ENCODE assay signal across 34 cellular contexts in genomic region chr2:188576657-188577056, GRCh38.
DNase-seq lines count a peak whose midpoint lies in the region; ATAC-seq and TF ChIP-seq lines count a peak whose summit lies in the region.
"Had no signal": no experiment of that assay in that cellular context is flagged by ENCODE, and none has a peak within 500 bp of the region (broad histone marks: within the 10 kb centered on the region; RNA-seq: fewer than 3 reads in every experiment).

No MANE protein-coding gene starts in this region.

- H3K23ac ChIP-seq in mesenchymal stem cell (ENCODE audit: low read length in 2 of 2) = no peak overlapping the region

- intact Hi-C loops in adrenal gland (cut with DNase I) = no loop called here

- no peak overlapping the region for H2AK5ac ChIP-seq in mesenchymal stem cell (ENCODE audit: low read length, severe bottlenecking)

- peak; percentile 17 for DNase-seq in GM23248
- no peak for DNase-seq in mesenchymal stem cell
- no peak for DNase-seq in NCI-H774 (lab: John Stamatoyannopoulos, UW)
- no peak for DNase-seq in NCI-H226
- no peak for DNase-seq in adrenal gland
- no peak for DNase-seq in T-helper 17 cell
- DNase-seq: activated CD8-positive, alpha-beta T cell treated with anti-CD3 and anti-CD28 coated beads, Interleukin-2, amount 10 ng/mL, durations not matched to agents 7 days and 5 days; aorta; cerebellar nuclear complex; COR-L47; DMS53; H9; hippocampal formation; NCI-H1092 treated with DMSO at 0.1 percent for 48 hours; NCI-H2029; NCI-H345; NCI-H748 treated with DMSO at 0.1 percent for 48 hours; right lobe of liver; RPMI8226; stimulated activated CD4-positive, alpha-beta T cell treated with anti-CD3 and anti-CD28 coated beads, Interleukin-4, amount 100 ng/mL, for 24 hours; stimulated activated naive CD4-positive, alpha-beta T cell; testis had no signal

- H3K4me1 Mint-ChIP-seq in T-helper 17 cell = no peaks in the 10 kb centered on the region
- H3K4me1 Mint-ChIP-seq: memory B cell had no signal

- H3K14ac ChIP-seq in mesenchymal stem cell (ENCODE audit: low read length in 2 of 2) = no peak overlapping the region

- H3K27ac Mint-ChIP-seq in T-helper 17 cell = no peak overlapping the region
- H3K27ac Mint-ChIP-seq: activated CD8-positive, alpha-beta T cell treated with anti-CD3 and anti-CD28 coated beads, Interleukin-2, amount 10 ng/mL, durations not matched to agents 7 days and 5 days; activated naive CD4-positive, alpha-beta T cell treated with anti-CD3 and anti-CD28 coated beads, Interleukin-2, amount 50 U/mL, for 72 hours; activated T-helper 2 cell treated with anti-CD3 and anti-CD28 coated beads, Interferon-gamma antibody, Interleukin-2, Interleukin-4, amounts not matched to agents 10 μg/mL and 5 μg/mL and 100 μg/mL, durations not matched to agents 14 hours and 24 hours and 36 hours; H9; memory B cell; neural progenitor cell; progenitor cell of endocrine pancreas had no signal

- H2BK120ac ChIP-seq in mesenchymal stem cell (ENCODE audit: low read depth, low read length) = no peak overlapping the region

- H2BK12ac ChIP-seq in mesenchymal stem cell (ENCODE audit: low read length in 2 of 2) = no peak overlapping the region

- H3K9ac ChIP-seq in GM23248 = no peak overlapping the region
- H3K9ac ChIP-seq in endocrine pancreas (ENCODE audit: control insufficient read depth, insufficient read depth, low read length) = no peak overlapping the region
- peak overlapping the region; percentile 63 for H3K9ac ChIP-seq in mesenchymal stem cell (ENCODE audit: low read length)
- H3K9ac ChIP-seq: BLaER1, neural progenitor cell had no signal

- H3K4me3 ChIP-seq in GM23248 = peak overlapping the region; percentile 12; the same call in 1 of the 2 replicates
- H3K4me3 ChIP-seq in endocrine pancreas (ENCODE audit: control insufficient read depth, insufficient read depth, low read length) = peak overlapping the region; percentile 18
- peak overlapping the region in 1 of 2 experiments; percentile 34 for H3K4me3 ChIP-seq in mesenchymal stem cell (ENCODE audit: insufficient read depth in 1 of 2, low read depth in 1 of 2, low read length in 2 of 2)
- H3K4me3 ChIP-seq in adrenal gland = no peak overlapping the region
- H3K4me3 ChIP-seq: BLaER1, gastroesophageal sphincter, K562, neural progenitor cell, right lobe of liver, SJSA1, testis had no signal

- H2BK15ac ChIP-seq in mesenchymal stem cell (ENCODE audit: low read depth, poor library complexity, severe bottlenecking) = no peak overlapping the region

- no peaks in the 10 kb centered on the region for H3K79me1 ChIP-seq in mesenchymal stem cell (replicated peaks; ENCODE audit: low read length, poor library complexity, severe bottlenecking)

- no peak overlapping the region for H3K4me3 Mint-ChIP-seq in T-helper 17 cell
- H3K4me3 Mint-ChIP-seq: activated CD8-positive, alpha-beta T cell treated with anti-CD3 and anti-CD28 coated beads, Interleukin-2, amount 10 ng/mL, durations not matched to agents 7 days and 5 days; H9; memory B cell; neural progenitor cell had no signal

- no peaks in the 10 kb centered on the region for H3K4me1 ChIP-seq in GM23248 (ENCODE audit: insufficient read depth)
- peaks cover 31% of the 10 kb centered on the region for H3K4me1 ChIP-seq in endocrine pancreas (ENCODE audit: control insufficient read depth, insufficient read depth, low read length)
- no peaks in the 10 kb centered on the region for H3K4me1 ChIP-seq in mesenchymal stem cell (ENCODE audit: control insufficient read depth, insufficient read depth, low read depth, low read length)
- H3K4me1 ChIP-seq in adrenal gland (replicated peaks in 1 of 2) = no peaks in the 10 kb centered on the region
- H3K4me1 ChIP-seq: BLaER1, neural progenitor cell, right lobe of liver, SJSA1, testis had no signal

- 0 out of 2 replicates have a peak, but pooled peaks cover 2% of the 10 kb centered on the region for H3K9me2 ChIP-seq in GM23248 (ENCODE audit: insufficient read depth)

- no peak overlapping the region for H3K4ac ChIP-seq in mesenchymal stem cell (ENCODE audit: low read depth in 1 of 2, low read length in 2 of 2)

- TF ChIP-seq CTCF in 22Rv1 (IDR thresholded peaks at IDR 0.05) (no peak), adrenal gland (IDR thresholded peaks at IDR 0.05) (no peak)

- WGBS in GM23248 (ENCODE audit: low coverage in 1 of 2, low lambda C conversion rate in 2 of 2, missing lambda C conversion rate in 2 of 2), 2 experiments = 52 to 58% methylated on average over 1 of the region's 1 CpG
- WGBS in mesenchymal stem cell = 100% methylated on average over 1 of the region's 1 CpG
- WGBS in adrenal gland, 4 donors = 81 to 100% (median 89%) methylated on average over 1 of the region's 1 CpG

- H3K36me3 ChIP-seq in GM23248 (ENCODE audit: low read depth) (no peaks in the 10 kb centered on the region), endocrine pancreas (ENCODE audit: control insufficient read depth, insufficient read depth, low read length) (no peaks in the 10 kb centered on the region), mesenchymal stem cell (ENCODE audit: control insufficient read depth in 1 of 2, insufficient read depth in 2 of 2, low read depth in 1 of 2, low read length in 2 of 2) (no peaks in the 10 kb centered on the region), adrenal gland (replicated peaks in 1 of 2) (no peaks in the 10 kb centered on the region)
- H3K36me3 ChIP-seq: BLaER1, gastroesophageal sphincter, neural progenitor cell, right lobe of liver had no signal

- ATAC-seq in T-helper 17 cell = no peak
- ATAC-seq: activated CD8-positive, alpha-beta T cell treated with anti-CD3 and anti-CD28 coated beads, Interleukin-2, amount 10 ng/mL, durations not matched to agents 7 days and 5 days; activated naive CD4-positive, alpha-beta T cell treated with anti-CD3 and anti-CD28 coated beads, Interleukin-2, amount 50 U/mL, for 72 hours; gastroesophageal sphincter; K562; right lobe of liver had no signal

- no peak overlapping the region for H4K8ac ChIP-seq in mesenchymal stem cell (ENCODE audit: low read length)

- peaks cover 8% of the 10 kb centered on the region; the same call in 1 of the 2 replicates for H3F3A ChIP-seq in GM23248 (ENCODE audit: insufficient read depth)

- no peaks in the 10 kb centered on the region for H4K20me1 ChIP-seq in GM23248 (ENCODE audit: insufficient read depth)
- H4K20me1 ChIP-seq: BLaER1 had no signal

- H3K4me2 ChIP-seq in GM23248 (ENCODE audit: unreplicated experiment) = peak overlapping the region; percentile 35
- H3K4me2 ChIP-seq in mesenchymal stem cell (ENCODE audit: low read length, poor library complexity, severe bottlenecking) = no peak overlapping the region
- H3K4me2 ChIP-seq: BLaER1, neural progenitor cell had no signal

- H4K91ac ChIP-seq in mesenchymal stem cell (ENCODE audit: low read length) = no peak overlapping the region

- no peak overlapping the region for H3K18ac ChIP-seq in mesenchymal stem cell (ENCODE audit: low read depth in 1 of 2, low read length in 2 of 2)

- H3K27me3 ChIP-seq in GM23248 (replicated peaks; ENCODE audit: insufficient read depth) (no peaks in the 10 kb centered on the region), endocrine pancreas (ENCODE audit: control insufficient read depth, insufficient read depth, low read length) (no peaks in the 10 kb centered on the region), mesenchymal stem cell (ENCODE audit: control insufficient read depth in 1 of 2, insufficient read depth in 1 of 2, low read length in 2 of 2) (no peaks in the 10 kb centered on the region), adrenal gland (no peaks in the 10 kb centered on the region)
- H3K27me3 ChIP-seq: BLaER1, gastroesophageal sphincter, neural progenitor cell, right lobe of liver, SJSA1, testis had no signal

- no peaks in the 10 kb centered on the region for H3K27me3 Mint-ChIP-seq in T-helper 17 cell
- H3K27me3 Mint-ChIP-seq: memory B cell, progenitor cell of endocrine pancreas had no signal

- no peaks in the 10 kb centered on the region for H3K36me3 Mint-ChIP-seq in T-helper 17 cell (ENCODE audit: low read depth)
- H3K36me3 Mint-ChIP-seq: activated naive CD4-positive, alpha-beta T cell treated with anti-CD3 and anti-CD28 coated beads, Interleukin-2, amount 50 U/mL, for 72 hours; memory B cell had no signal

- in situ Hi-C loops in GM23248 (cut with MboI) = no loop called here

- H3K27ac ChIP-seq in 22Rv1 (peak overlapping the region; percentile 94), GM23248 (no peak overlapping the region), mesenchymal stem cell (ENCODE audit: low read length, poor library complexity, severe bottlenecking) (no peak overlapping the region), adrenal gland (no peak overlapping the region)
- H3K27ac ChIP-seq: BLaER1, epithelial cell of prostate, neural progenitor cell, right lobe of liver, SJSA1, testis had no signal

- no peak for TF ChIP-seq POLR2A in adrenal gland (IDR thresholded peaks at IDR 0.05)

- H3K9me3 ChIP-seq in GM23248 (ENCODE audit: low read depth) (no peaks in the 10 kb centered on the region), endocrine pancreas (ENCODE audit: control insufficient read depth, low read length) (no peaks in the 10 kb centered on the region), mesenchymal stem cell (ENCODE audit: control insufficient read depth, low read length) (no peaks in the 10 kb centered on the region), adrenal gland (replicated peaks in 1 of 3) (no peaks in the 10 kb centered on the region), T-helper 17 cell (ENCODE audit: control insufficient read depth, low read length, poor library complexity, severe bottlenecking) (no peaks in the 10 kb centered on the region)
- H3K9me3 ChIP-seq: BLaER1, gastroesophageal sphincter, right lobe of liver, SJSA1, testis had no signal

- H2AFZ ChIP-seq in GM23248 = peak overlapping the region; percentile 29
- no peak overlapping the region for H2AFZ ChIP-seq in mesenchymal stem cell (ENCODE audit: low read depth, low read length)
- H2AFZ ChIP-seq: neural progenitor cell had no signal

- H2BK5ac ChIP-seq in mesenchymal stem cell (ENCODE audit: low read depth, low read length, poor library complexity, severe bottlenecking) = no peak overlapping the region

- no peaks in the 10 kb centered on the region for H3K79me2 ChIP-seq in GM23248 (ENCODE audit: insufficient read depth)

Comparison
In these comparisons a context has a peak if more than half of its experiments do, and no peak if none do; other contexts are left out.
1. H3K4me3 ChIP-seq: peak in GM23248 (single experiment) and endocrine pancreas (single experiment); none in adrenal gland (0 of 4).